Comparison of ENCODE assay signal across 19 cellular contexts in the genomic region with DNA sequence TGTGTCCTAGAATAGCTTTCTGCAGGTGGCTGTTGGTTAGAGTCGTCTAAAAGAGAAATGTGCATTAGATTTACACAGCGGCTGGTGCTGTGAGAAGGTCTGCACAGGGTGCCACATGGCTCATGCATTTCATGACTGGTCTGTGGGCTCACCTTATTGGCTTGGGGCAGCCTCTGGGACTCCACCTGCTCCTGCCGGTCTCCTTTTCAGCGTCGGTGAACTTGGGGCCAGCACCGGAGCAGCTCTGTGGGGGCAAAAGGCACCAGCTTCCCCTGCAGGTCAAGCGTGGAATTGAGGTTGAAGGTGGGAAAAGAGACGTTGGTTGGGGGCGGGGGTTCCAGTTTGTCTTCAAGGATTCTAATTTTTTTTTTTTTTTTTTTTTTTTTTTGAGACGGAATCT. TPM values are rescaled to one million over a fixed set of nuclear protein-coding genes. Genes with fewer than 3 reads are reported as not detected.
DNase-seq lines count a peak whose midpoint lies in the region; ATAC-seq and TF ChIP-seq lines count a peak whose summit lies in the region.
"Had no signal": no experiment of that assay in that cellular context is flagged by ENCODE, and none has a peak within 500 bp of the region (broad histone marks: within the 10 kb centered on the region; RNA-seq: fewer than 3 reads in every experiment).

No MANE protein-coding gene starts in this region.

- H3K27ac ChIP-seq in 22Rv1 (no peak overlapping the region), foreskin keratinocyte (no peak overlapping the region)
- H3K27ac ChIP-seq: GM23248, KMS-11, neutrophil, skin epidermis, tibial nerve, VCaP had no signal

- DNase-seq in RPMI8226 (peak; percentile 38), foreskin keratinocyte (no peak), NCI-H1092 treated with DMSO at 0.1 percent for 48 hours (lab: John Stamatoyannopoulos, UW) (no peak)
- DNase-seq in naive thymus-derived CD8-positive, alpha-beta T cell = no peak
- no peak for DNase-seq in stimulated activated CD4-positive, alpha-beta T cell treated with anti-CD3 and anti-CD28 coated beads, Interleukin-2, amount 100 ng/mL, for 48 hours
- DNase-seq: activated gamma-delta T cell treated with Interleukin-2 at 50 U/mL for 16 hours, GM23248, mammary epithelial cell, NCI-H146 had no signal

- peaks cover 35 to 74% (median 50%) of the 10 kb centered on the region in 5 donors for H3K27me3 Mint-ChIP-seq in naive thymus-derived CD8-positive, alpha-beta T cell

- no peak overlapping the region for H3K27ac Mint-ChIP-seq in naive thymus-derived CD8-positive, alpha-beta T cell
- H3K27ac Mint-ChIP-seq: brain; stimulated activated memory B cell treated with anti-CD40 and anti-IgM and Interleukin-4, amounts not matched to agents 10 μg/mL and 1 μg/mL and 100 μg/mL, for 72 hours had no signal

- H3K36me3 Mint-ChIP-seq in naive thymus-derived CD8-positive, alpha-beta T cell = peaks cover 0 to 3% (median 0%) of the 10 kb centered on the region in 3 donors
- H3K36me3 Mint-ChIP-seq: brain; stimulated activated memory B cell treated with anti-CD40 and anti-IgM and Interleukin-4, amounts not matched to agents 10 μg/mL and 1 μg/mL and 100 μg/mL, for 72 hours had no signal

- H3K4me1 Mint-ChIP-seq in naive thymus-derived CD8-positive, alpha-beta T cell = peaks cover 13 to 24% (median 19%) of the 10 kb centered on the region in 4 donors

- no peaks in the 10 kb centered on the region for H3K4me1 ChIP-seq in foreskin keratinocyte

- ATAC-seq in foreskin keratinocyte (no peak), HG03095 (IDR thresholded peaks at IDR 0.05; ENCODE audit: unreplicated experiment) (no peak)
- ATAC-seq in naive thymus-derived CD8-positive, alpha-beta T cell = no peak
- ATAC-seq: stimulated activated memory B cell treated with anti-CD40 and anti-IgM and Interleukin-4, amounts not matched to agents 10 μg/mL and 1 μg/mL and 100 μg/mL, for 72 hours had no signal

- TF ChIP-seq CTCF in 22Rv1 (IDR thresholded peaks at IDR 0.05) (peak; percentile 15; the same call in 1 of the 2 replicates), GM12873 (IDR thresholded peaks at IDR 0.05; ENCODE audit: insufficient read depth, low read depth, low read length, missing control alignments) (peak; percentile 36), foreskin keratinocyte (conservative IDR thresholded peaks at IDR 0.05) (peak; percentile 22)

- no peak overlapping the region for H3K4me3 Mint-ChIP-seq in naive thymus-derived CD8-positive, alpha-beta T cell
- H3K4me3 Mint-ChIP-seq: stimulated activated memory B cell treated with anti-CD40 and anti-IgM and Interleukin-4, amounts not matched to agents 10 μg/mL and 1 μg/mL and 100 μg/mL, for 72 hours had no signal

- no peaks in the 10 kb centered on the region for H3K9me3 Mint-ChIP-seq in naive thymus-derived CD8-positive, alpha-beta T cell

- POLR2A ChIA-PET in naive thymus-derived CD8-positive, alpha-beta T cell (lab: Charles Lee) = interaction anchor here (0.7 kb wide), 1 partner anchor 23 kb away, joined by 4 read pairs; no protein-coding TSS in a partner anchor

- peaks cover 5% of the 10 kb centered on the region for H3K27me3 ChIP-seq in foreskin keratinocyte

RNA-seq across cellular contexts. Expression of gene PNMA8C, which starts 3.1 kb away (rescaled TPM):
- total RNA-seq in foreskin keratinocyte = not detected in 2 replicates
- polyA plus RNA-seq in foreskin keratinocyte = not detected in 2 replicates
- not detected for total RNA-seq in naive thymus-derived CD8-positive, alpha-beta T cell
- not detected for polyA plus RNA-seq in naive thymus-derived CD8-positive, alpha-beta T cell
- total RNA-seq: GM23248 had no signal
- polyA plus RNA-seq: GM23248, mammary epithelial cell had no signal

RNA-seq across cellular contexts. Expression of gene CCDC8, which starts 18.5 kb away (rescaled TPM):
- 41.6 and 42.7 TPM in 2 replicates for total RNA-seq in foreskin keratinocyte
- polyA plus RNA-seq in foreskin keratinocyte = 27.3 and 30.4 TPM in 2 replicates
- not detected for total RNA-seq in naive thymus-derived CD8-positive, alpha-beta T cell
- not detected for polyA plus RNA-seq in naive thymus-derived CD8-positive, alpha-beta T cell

RNA-seq across cellular contexts. Expression of gene PNMA8A, which starts 39.5 kb away (rescaled TPM):
- 1.4 TPM in 2 replicates for total RNA-seq in foreskin keratinocyte
- 0.71 and 0.88 TPM in 2 replicates for polyA plus RNA-seq in foreskin keratinocyte
- 1 to 10 TPM; 3.0 to 3.5 TPM for total RNA-seq in naive thymus-derived CD8-positive, alpha-beta T cell
- polyA plus RNA-seq in naive thymus-derived CD8-positive, alpha-beta T cell = not detected

Comparison
In these comparisons a context has a peak if more than half of its experiments do, and no peak if none do; other contexts are left out.
1. RNA of gene CCDC8, which starts 18.5 kb away (total RNA-seq): 41.6 to 42.7 TPM in foreskin keratinocyte; not detected in naive thymus-derived CD8-positive, alpha-beta T cell; every median in the first group is over 10 times any median in the second.
2. Peak in every context shown above with its lines, with median percentiles within 50 percentile points of each other: CTCF ChIP-seq.